Comparison of ENCODE assay signal across 12 cellular contexts in the genomic region with DNA sequence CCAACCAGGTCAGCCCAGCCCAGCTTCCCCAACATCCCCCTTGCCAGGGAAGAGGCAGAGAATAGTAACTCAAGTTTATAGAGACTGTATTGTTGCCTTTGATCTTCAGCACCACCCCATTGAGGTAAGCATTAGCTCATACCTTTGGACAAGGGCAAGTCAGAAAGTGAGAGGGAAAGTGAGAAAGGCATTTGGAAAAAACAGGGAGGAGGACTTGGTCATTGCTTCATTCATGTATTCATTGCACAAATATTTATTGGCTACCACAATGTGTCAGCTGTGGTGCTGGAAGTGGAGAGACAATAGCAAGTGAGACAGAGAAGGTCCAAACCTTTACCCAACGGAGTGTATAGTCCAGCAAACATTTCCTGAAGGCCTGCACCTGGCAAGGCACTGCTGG.
A peak's percentile ranks its signal among the peaks of the same experiment; 100 is the strongest.
DNase-seq lines count a peak whose midpoint lies in the region; ATAC-seq and TF ChIP-seq lines count a peak whose summit lies in the region.
"Had no signal": no experiment of that assay in that cellular context is flagged by ENCODE, and none has a peak within 500 bp of the region (broad histone marks: within the 10 kb centered on the region; RNA-seq: fewer than 3 reads in every experiment).

No MANE protein-coding gene starts in this region.

- no peaks in the 10 kb centered on the region for H3K27me3 Mint-ChIP-seq in chondrocyte (ENCODE audit: low read depth)

- H3K4me1 ChIP-seq in left lung = no peaks in the 10 kb centered on the region

- no peaks in the 10 kb centered on the region for H3K36me3 ChIP-seq in left lung

- no peaks in the 10 kb centered on the region for H3K9me3 ChIP-seq in left lung

- peaks cover 3% of the 10 kb centered on the region for H3K36me3 Mint-ChIP-seq in chondrocyte (ENCODE audit: low read depth)
- H3K36me3 Mint-ChIP-seq: WTC11 had no signal

- no peaks in the 10 kb centered on the region for H3K9me3 Mint-ChIP-seq in chondrocyte (ENCODE audit: low read depth)

- H3K27ac ChIP-seq in left lung = no peak overlapping the region

- peaks cover 12% of the 10 kb centered on the region for H3K4me1 Mint-ChIP-seq in chondrocyte (ENCODE audit: low read depth)

- intact Hi-C loops in left lung (cut with DNase I) = no loop called here

- H3K27me3 ChIP-seq in left lung = no peaks in the 10 kb centered on the region

- TF ChIP-seq CTCF in cardiac fibroblast (IDR thresholded peaks at IDR 0.05; ENCODE audit: low read depth, low read length) (no peak), left lung (IDR thresholded peaks at IDR 0.05) (no peak), chondrocyte (IDR thresholded peaks at IDR 0.05) (no peak)

- peak; percentile 38 for DNase-seq in Caki2 (ENCODE audit: low read depth)
- DNase-seq in LHCN-M2 (ENCODE audit: low read depth) = peak; percentile 90
- DNase-seq in cardiac fibroblast (ENCODE audit: low read depth in 2 of 2) = peak; percentile 72 to 95
- no peak for DNase-seq in left lung
- no peak for DNase-seq in chondrocyte (ENCODE audit: low spot score)
- DNase-seq in activated naive CD4-positive, alpha-beta T cell treated with Interleukin-2 at 50 U/mL for 16 hours = no peak
- no peak for DNase-seq in COLO829 (ENCODE audit: low spot score)
- DNase-seq: activated T-cell treated with anti-CD3 and anti-CD28 coated beads, Interleukin-2, amount 50 U/mL, for 4 hours; NCI-H345 had no signal

- H3K4me3 ChIP-seq in cardiac fibroblast (replicated peaks in 1 of 2; ENCODE audit: low read depth in 2 of 2, low read length in 2 of 2) (no peak overlapping the region), left lung (no peak overlapping the region)
- H3K4me3 ChIP-seq: lung had no signal

- no peak overlapping the region for H3K4me3 Mint-ChIP-seq in chondrocyte (ENCODE audit: unreplicated experiment)
- H3K4me3 Mint-ChIP-seq: activated T-cell treated with anti-CD3 and anti-CD28 coated beads, Interleukin-2, amount 50 U/mL, for 4 hours; WTC11 had no signal

- in situ Hi-C loops in Caki2 (cut with HindIII; ENCODE audit: low pct_unique_long_range_greater_than_20kb, low sequenced_read_pairs) = no loop called here

- H3K27ac Mint-ChIP-seq in chondrocyte (ENCODE audit: unreplicated experiment) = no peak overlapping the region
- H3K27ac Mint-ChIP-seq: WTC11 had no signal

- ATAC-seq in left lung (peak; percentile 58), HG03135 (IDR thresholded peaks at IDR 0.05; ENCODE audit: unreplicated experiment) (no peak)
- ATAC-seq: activated T-cell treated with anti-CD3 and anti-CD28 coated beads, Interleukin-2, amount 50 U/mL, for 4 hours had no signal

Comparison
In these comparisons a context has a peak if more than half of its experiments do, and no peak if none do; other contexts are left out.
1. DNase-seq: peak in Caki2 (single experiment), LHCN-M2 (single experiment) and cardiac fibroblast (2 of 2); none in left lung (0 of 2), chondrocyte (single experiment), activated naive CD4-positive, alpha-beta T cell treated with Interleukin-2 at 50 U/mL for 16 hours (single experiment) and COLO829 (single experiment).